ENCODE assay signal across 28 cellular contexts in genomic region chrY:21267164-21267563, GRCh38.
"Had no signal": no experiment of that assay in that cellular context is flagged by ENCODE, and none has a peak within 500 bp of the region (broad histone marks: within the 10 kb centered on the region; RNA-seq: fewer than 3 reads in every experiment).

No MANE protein-coding gene starts in this region.

- H3K27me3 ChIP-seq: ascending aorta, brain microvascular endothelial cell, esophagus muscularis mucosa, foreskin keratinocyte, gastrocnemius medialis had no signal

- DNase-seq: activated CD4-positive, alpha-beta memory T cell treated with anti-CD3 and anti-CD28 coated beads, Interleukin-2, amount 10 ng/mL, durations not matched to agents 7 days and 5 days; activated CD4-positive, alpha-beta T cell treated with anti-CD3 and anti-CD28 coated beads for 1 hour; activated CD4-positive, alpha-beta T cell treated with anti-CD3 and anti-CD28 coated beads for 4 hours; activated CD4-positive, alpha-beta T cell treated with anti-CD3 and anti-CD28 coated beads, Interleukin-2, amount 10 ng/mL, durations not matched to agents 7 days and 5 days; activated CD4-positive, alpha-beta T cell treated with anti-CD3 and anti-CD28 coated beads, Interleukin-2, amount 50 U/mL, for 4 hours; activated CD8-positive, alpha-beta memory T cell treated with anti-CD3 and anti-CD28 coated beads, Interleukin-2, amount 50 U/mL, for 48 hours; activated gamma-delta T cell; activated naive CD4-positive, alpha-beta T cell; activated naive CD4-positive, alpha-beta T cell treated with anti-CD3 and anti-CD28 coated beads, Interleukin-2, amount 10 ng/mL, durations not matched to agents 7 days and 5 days; activated naive CD8-positive, alpha-beta T cell treated with anti-CD3 and anti-CD28 coated beads, Interleukin-2, amount 10 ng/mL, durations not matched to agents 7 days and 5 days; activated T-cell treated with anti-CD3 and anti-CD28 coated beads for 4 hours; activated T-cell treated with anti-CD3 and anti-CD28 coated beads, Interleukin-2, amount 50 U/mL, for 24 hours; activated T-cell treated with anti-CD3 and anti-CD28 coated beads, Interleukin-2, amount 50 U/mL, for 72 hours; brain microvascular endothelial cell; caudate nucleus; cortex of kidney; dermis blood vessel endothelial cell; effector CD4-positive, alpha-beta T cell; effector memory CD8-positive, alpha-beta T cell; erythroblast; foreskin keratinocyte; gastrocnemius medialis; glutamatergic neuron; T-helper 2 cell had no signal

- H3K4me3 ChIP-seq: ascending aorta, esophagus muscularis mucosa, gastrocnemius medialis had no signal

- ATAC-seq: activated naive CD4-positive, alpha-beta T cell treated with anti-CD3 and anti-CD28 coated beads, Interleukin-2, amount 50 U/mL, for 72 hours; activated T-cell treated with anti-CD3 and anti-CD28 coated beads, Interleukin-2, amount 50 U/mL, for 72 hours; effector memory CD8-positive, alpha-beta T cell; foreskin keratinocyte; gastrocnemius medialis; WTC11 had no signal

- H3K9me3 ChIP-seq: ascending aorta, esophagus muscularis mucosa, gastrocnemius medialis had no signal

- H3K4me1 ChIP-seq: ascending aorta, esophagus muscularis mucosa, foreskin keratinocyte, gastrocnemius medialis had no signal

- H3K36me3 ChIP-seq: ascending aorta, brain microvascular endothelial cell, esophagus muscularis mucosa, gastrocnemius medialis had no signal

- H3K27ac ChIP-seq: ascending aorta, brain microvascular endothelial cell, esophagus muscularis mucosa, foreskin keratinocyte, gastrocnemius medialis had no signal
